10 cellular contexts compared by ENCODE assay signal in the genomic region with DNA sequence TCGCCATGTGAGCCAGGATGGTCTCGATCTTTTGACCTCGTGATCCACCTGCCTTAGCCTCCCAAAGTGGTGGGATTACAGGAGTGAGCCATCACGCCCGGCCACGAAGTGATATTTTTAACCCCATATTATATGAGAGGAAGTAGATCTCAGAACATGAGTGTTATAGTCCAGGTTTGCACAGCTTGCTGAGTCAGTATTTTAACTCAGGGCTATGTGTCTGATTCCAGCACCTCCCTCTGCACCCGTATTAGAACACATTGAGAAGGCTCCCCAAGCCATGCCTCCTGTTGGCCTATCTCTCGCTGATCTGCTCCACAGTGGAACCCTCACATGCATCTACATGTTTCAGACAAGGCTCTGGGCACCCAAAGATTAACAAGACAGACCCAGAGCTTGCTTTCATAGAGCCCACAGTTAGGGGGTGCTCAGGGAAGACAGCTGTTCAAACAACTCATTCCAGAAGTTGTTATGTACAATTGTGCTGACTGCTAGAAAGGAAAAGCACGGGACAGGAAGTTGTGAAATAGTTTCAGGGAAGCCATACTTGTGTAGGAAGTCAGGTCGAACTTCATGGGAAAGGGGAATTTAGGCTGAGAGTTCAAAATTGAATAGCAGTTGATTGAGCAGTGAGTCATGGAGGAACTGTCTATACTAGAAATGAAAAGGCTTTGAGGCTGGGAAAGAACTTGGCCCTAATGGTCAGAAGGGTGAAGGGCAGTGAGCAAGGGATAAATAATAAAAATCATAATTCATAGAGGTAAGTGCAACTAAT. TPM values are rescaled to one million over a fixed set of nuclear protein-coding genes. Genes with fewer than 3 reads are reported as not detected.
DNase-seq lines count a peak whose midpoint lies in the region; ATAC-seq and TF ChIP-seq lines count a peak whose summit lies in the region.
"Had no signal": no experiment of that assay in that cellular context is flagged by ENCODE, and none has a peak within 500 bp of the region (broad histone marks: within the 10 kb centered on the region; RNA-seq: fewer than 3 reads in every experiment).

No MANE protein-coding gene starts in this region.

- ATAC-seq in body of pancreas, result peak; percentile 40
- peak; percentile 75 for ATAC-seq in lung (ENCODE audit: insufficient read depth, low FRiP score)
- ATAC-seq in GM19463 (IDR thresholded peaks at IDR 0.05; ENCODE audit: unreplicated experiment), result no peak
- ATAC-seq in left colon, result no peak
- ATAC-seq: naive thymus-derived CD8-positive, alpha-beta T cell had no signal

- peak; percentile 52 for DNase-seq in activated naive CD4-positive, alpha-beta T cell treated with anti-CD3 and anti-CD28 coated beads for 36 hours
- no peak for DNase-seq in activated naive CD4-positive, alpha-beta T cell treated with Interleukin-2 at 50 U/mL for 16 hours
- DNase-seq in body of pancreas (peak in 1 of 4 donors; percentile 61), lung (ENCODE audit: low spot score) (no peak), ureter (ENCODE audit: low spot score) (peak; percentile 45), left colon (no peak), NCI-H748 (lab: John Stamatoyannopoulos, UW; ENCODE audit: unreplicated experiment) (no peak)
- DNase-seq: naive thymus-derived CD8-positive, alpha-beta T cell; NCI-H2171 treated with DMSO at 0.1 percent for 48 hours had no signal

- H3K27ac ChIP-seq in body of pancreas, result peak overlapping the region in 1 of 4 donors; percentile 27
- H3K27ac ChIP-seq in lung (ENCODE audit: low read depth in 1 of 2, low read length in 1 of 2), result peak overlapping the region in 1 of 2 donors; percentile 45

- no peak overlapping the region for H3K4me3 ChIP-seq in body of pancreas
- no peak overlapping the region for H3K4me3 ChIP-seq in lung

- TF ChIP-seq CTCF in body of pancreas (IDR thresholded peaks at IDR 0.05), result no peak
- no peak for TF ChIP-seq CTCF in lung (IDR thresholded peaks at IDR 0.05; ENCODE audit: control extremely low read depth, extremely low read depth)

- no peak for TF ChIP-seq POLR2A in body of pancreas (IDR thresholded peaks at IDR 0.05)

- no peaks in the 10 kb centered on the region for H3K27me3 ChIP-seq in body of pancreas
- no peaks in the 10 kb centered on the region for H3K27me3 ChIP-seq in lung (ENCODE audit: control insufficient read depth, insufficient read depth)

- intact Hi-C loops in activated naive CD4-positive, alpha-beta T cell treated with anti-CD3 and anti-CD28 coated beads for 36 hours (cut with micrococcal nuclease), result loop anchor here (1.0 to 5.0 kb wide), 4 partner anchors 35 to 329 kb away; a partner anchor contains a TSS
- intact Hi-C loops in body of pancreas (cut with DNase I), result no loop called here
- intact Hi-C loops in left colon (cut with DNase I, micrococcal nuclease), result no loop called here

- H3K4me1 Mint-ChIP-seq in activated naive CD4-positive, alpha-beta T cell treated with anti-CD3 and anti-CD28 coated beads for 36 hours (ENCODE audit: low read depth), result peaks cover 7% of the 10 kb centered on the region

- H3K27me3 Mint-ChIP-seq in activated naive CD4-positive, alpha-beta T cell treated with anti-CD3 and anti-CD28 coated beads for 36 hours (ENCODE audit: low read depth), result no peaks in the 10 kb centered on the region

- WGBS in body of pancreas, 2 donors, result 56 to 61% methylated on average over 10 of the region's 10 CpGs
- WGBS in lung, 2 donors, result 49 to 56% methylated on average over 10 of the region's 10 CpGs

- CTCF ChIA-PET in activated naive CD4-positive, alpha-beta T cell treated with anti-CD3 and anti-CD28 coated beads for 36 hours (lab: Charles Lee), result interaction anchor here (1.3 to 2.4 kb wide), 5 partner anchors 12 to 201 kb away, joined by 4 to 10 read pairs (median 5); no protein-coding TSS in a partner anchor

- no peaks in the 10 kb centered on the region for H3K36me3 Mint-ChIP-seq in activated naive CD4-positive, alpha-beta T cell treated with anti-CD3 and anti-CD28 coated beads for 36 hours (ENCODE audit: low read depth)
- H3K36me3 Mint-ChIP-seq: naive thymus-derived CD8-positive, alpha-beta T cell had no signal

- H3K4me1 ChIP-seq in body of pancreas (no peaks in the 10 kb centered on the region), lung (ENCODE audit: control insufficient read depth in 2 of 2, insufficient read depth in 2 of 2, low read length in 2 of 2) (peaks cover 0 to 3% of the 10 kb centered on the region in 2 donors)

- H3K9me3 Mint-ChIP-seq in activated naive CD4-positive, alpha-beta T cell treated with anti-CD3 and anti-CD28 coated beads for 36 hours, result no peaks in the 10 kb centered on the region
- H3K9me3 Mint-ChIP-seq: naive thymus-derived CD8-positive, alpha-beta T cell had no signal

- H3K4me3 Mint-ChIP-seq in activated naive CD4-positive, alpha-beta T cell treated with anti-CD3 and anti-CD28 coated beads for 36 hours, result no peak overlapping the region
- H3K4me3 Mint-ChIP-seq: naive thymus-derived CD8-positive, alpha-beta T cell had no signal

- H3K36me3 ChIP-seq in body of pancreas (replicated peaks in 1 of 2; ENCODE audit: insufficient read depth in 1 of 2, low read depth in 2 of 2), result no peaks in the 10 kb centered on the region
- no peaks in the 10 kb centered on the region for H3K36me3 ChIP-seq in lung (ENCODE audit: control insufficient read depth in 2 of 2, insufficient read depth in 2 of 2, low read length in 2 of 2)

- H3K9me3 ChIP-seq in body of pancreas (no peaks in the 10 kb centered on the region), lung (ENCODE audit: control insufficient read depth in 2 of 2, insufficient read depth in 1 of 2, low read length in 1 of 2) (peaks cover 0 to 2% of the 10 kb centered on the region in 2 donors)

- H3K27ac Mint-ChIP-seq in activated naive CD4-positive, alpha-beta T cell treated with anti-CD3 and anti-CD28 coated beads for 36 hours, result peak overlapping the region; percentile 26
- H3K27ac Mint-ChIP-seq: naive thymus-derived CD8-positive, alpha-beta T cell had no signal

RNA-seq across cellular contexts. Expression of a gene that starts 49.3 kb away (rescaled TPM):
- total RNA-seq in activated naive CD4-positive, alpha-beta T cell treated with anti-CD3 and anti-CD28 coated beads for 36 hours, result 10 to 100 TPM; 42.4 to 47.3 TPM
- total RNA-seq in body of pancreas (10 to 100 TPM; 13.8 to 19.5 TPM), lung (10 to 100 TPM; 14.6 to 33.4 TPM), ureter (32.0 TPM), left colon (10 to 100 TPM; 11.2 to 13.8 TPM)
- polyA plus RNA-seq in lung, result 10 to 100 TPM; 12.7 to 13.8 TPM

Comparison
In these comparisons a context has a peak if more than half of its experiments do, and no peak if none do; other contexts are left out.
1. DNase-seq: peak in activated naive CD4-positive, alpha-beta T cell treated with anti-CD3 and anti-CD28 coated beads for 36 hours (single experiment) and ureter (single experiment); none in activated naive CD4-positive, alpha-beta T cell treated with Interleukin-2 at 50 U/mL for 16 hours (single experiment), lung (single experiment), left colon (0 of 2) and NCI-H748 (single experiment).
2. ATAC-seq: peak in body of pancreas (single experiment) and lung (single experiment); none in GM19463 (single experiment) and left colon (single experiment).